19 cellular contexts compared by ENCODE assay signal in the genomic region with DNA sequence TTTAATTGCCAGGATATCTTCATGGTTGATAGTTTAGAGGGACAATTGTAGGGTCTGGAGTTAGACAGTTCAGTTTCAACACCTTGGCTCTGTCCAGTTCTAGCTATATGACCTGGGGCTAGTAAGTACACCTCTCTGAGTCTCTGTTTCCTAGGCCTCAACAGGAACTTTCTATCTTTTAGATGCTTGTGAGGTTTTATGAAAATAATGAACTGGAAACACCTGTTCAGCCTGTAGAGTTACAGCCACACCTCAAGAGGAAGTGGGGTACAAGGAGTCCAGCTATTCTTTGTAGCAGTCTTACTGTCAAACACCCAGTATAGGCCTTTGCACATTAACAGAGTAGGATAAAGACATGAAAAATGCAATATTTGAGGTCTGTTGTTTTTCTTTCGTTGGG.
DNase-seq lines count a peak whose midpoint lies in the region; ATAC-seq and TF ChIP-seq lines count a peak whose summit lies in the region.
"Had no signal": no experiment of that assay in that cellular context is flagged by ENCODE, and none has a peak within 500 bp of the region (broad histone marks: within the 10 kb centered on the region; RNA-seq: fewer than 3 reads in every experiment).

No MANE protein-coding gene starts in this region.

- TF ChIP-seq POLR2A in heart left ventricle (IDR thresholded peaks at IDR 0.05) (no peak), esophagus muscularis mucosa (IDR thresholded peaks at IDR 0.05; ENCODE audit: low read depth) (no peak)

- peak overlapping the region in 11 of 12 donors; percentile 18 to 90 (median 67) for H3K27ac ChIP-seq in heart left ventricle
- H3K27ac ChIP-seq in right atrium auricular region = peak overlapping the region in 1 of 2 donors; percentile 83
- H3K27ac ChIP-seq in trophoblast cell (ENCODE audit: low read depth, low read length) = peak overlapping the region; percentile 70
- H3K27ac ChIP-seq in esophagus muscularis mucosa (replicated peaks in 1 of 4) = peak overlapping the region in 1 of 4 donors; percentile 2
- H3K27ac ChIP-seq: GM23248, PC-9 had no signal

- no peaks in the 10 kb centered on the region for H3K27me3 ChIP-seq in heart left ventricle
- no peaks in the 10 kb centered on the region for H3K27me3 ChIP-seq in right atrium auricular region
- H3K27me3 ChIP-seq in trophoblast cell (ENCODE audit: insufficient read depth, low read length) = no peaks in the 10 kb centered on the region
- no peaks in the 10 kb centered on the region for H3K27me3 ChIP-seq in esophagus muscularis mucosa

- H4K12ac ChIP-seq in trophoblast cell (ENCODE audit: low read depth, low read length) = no peak overlapping the region

- no peak overlapping the region for H3K9ac ChIP-seq in trophoblast cell (ENCODE audit: low read length)
- H3K9ac ChIP-seq: GM23248 had no signal

- H2AFZ ChIP-seq in trophoblast cell (ENCODE audit: insufficient read depth, low read length, poor library complexity) = no peak overlapping the region
- H2AFZ ChIP-seq: GM23248, PC-9 had no signal

- intact Hi-C loops in heart left ventricle (cut with DNase I) = no loop called here
- intact Hi-C loops in left ventricle myocardium superior (cut with micrococcal nuclease) = no loop called here
- intact Hi-C loops in esophagus muscularis mucosa (cut with DNase I) = no loop called here

- no peak overlapping the region for H4K91ac ChIP-seq in trophoblast cell (ENCODE audit: low read depth, low read length)

- H3K36me3 ChIP-seq in heart left ventricle (no peaks in the 10 kb centered on the region), right atrium auricular region (no peaks in the 10 kb centered on the region), trophoblast cell (ENCODE audit: control insufficient read depth in 1 of 2, insufficient read depth in 2 of 2, low read length in 2 of 2) (no peaks in the 10 kb centered on the region), esophagus muscularis mucosa (no peaks in the 10 kb centered on the region)

- no peak overlapping the region for H3K23ac ChIP-seq in trophoblast cell (ENCODE audit: low read length)

- H3K14ac ChIP-seq in trophoblast cell (ENCODE audit: low read length) = no peak overlapping the region

- DNase-seq in heart left ventricle (no peak), right atrium auricular region (ENCODE audit: low spot score) (no peak), left ventricle myocardium superior (no peak), trophoblast cell (no peak), esophagus muscularis mucosa (ENCODE audit: extremely low spot score) (no peak)
- DNase-seq in activated effector memory CD4-positive, alpha-beta T cell treated with anti-CD3 and anti-CD28 coated beads, Interleukin-2, amount 50 U/mL, for 16 hours = no peak
- DNase-seq: GM23248, H7, KBM-7, NCI-H1105 treated with DMSO at 0.1 percent for 48 hours, NCI-H146, NCI-H1930, NCI-H2107, NCI-H446 treated with DMSO at 0.1 percent for 48 hours, NCI-H526, NCI-H82, PC-9, SHP77 had no signal

- H2AK5ac ChIP-seq in trophoblast cell (ENCODE audit: low read length) = no peak overlapping the region

- TF ChIP-seq CTCF in heart left ventricle (IDR thresholded peaks at IDR 0.05) (no peak), right atrium auricular region (IDR thresholded peaks at IDR 0.05) (no peak), esophagus muscularis mucosa (IDR thresholded peaks at IDR 0.05) (no peak)

- H3K18ac ChIP-seq in trophoblast cell (ENCODE audit: low read length) = no peak overlapping the region

- H3K79me2 ChIP-seq in trophoblast cell (ENCODE audit: control insufficient read depth, insufficient read depth, low read length, poor library complexity) = no peaks in the 10 kb centered on the region

- no peak overlapping the region for H3K4me2 ChIP-seq in trophoblast cell (ENCODE audit: low read length)
- H3K4me2 ChIP-seq: PC-9 had no signal

- H3K4ac ChIP-seq in trophoblast cell (ENCODE audit: low read depth, low read length) = no peak overlapping the region

- no peak for TF ChIP-seq EP300 in esophagus muscularis mucosa (IDR thresholded peaks at IDR 0.05)

- H3K4me1 ChIP-seq in heart left ventricle = peaks cover 0 to 45% (median 6%) of the 10 kb centered on the region in 12 donors
- peaks cover 0 to 12% of the 10 kb centered on the region in 2 donors for H3K4me1 ChIP-seq in right atrium auricular region
- H3K4me1 ChIP-seq in trophoblast cell (ENCODE audit: control insufficient read depth in 1 of 2, insufficient read depth in 2 of 2, low read length in 2 of 2) = peaks cover 3 to 11% of the 10 kb centered on the region in 2 experiments
- peaks cover 0 to 15% (median 6%) of the 10 kb centered on the region in 4 donors for H3K4me1 ChIP-seq in esophagus muscularis mucosa

- H4K8ac ChIP-seq in trophoblast cell (ENCODE audit: low read depth, low read length) = no peak overlapping the region

- peaks cover 0 to 2% (median 0%) of the 10 kb centered on the region in 12 donors for H3K9me3 ChIP-seq in heart left ventricle
- H3K9me3 ChIP-seq in right atrium auricular region = no peaks in the 10 kb centered on the region
- H3K9me3 ChIP-seq in trophoblast cell (ENCODE audit: insufficient read depth, low read depth, low read length) = no peaks in the 10 kb centered on the region
- H3K9me3 ChIP-seq in esophagus muscularis mucosa = no peaks in the 10 kb centered on the region

- peak in 1 of 4 donors; percentile 24 for ATAC-seq in heart left ventricle
- ATAC-seq in left ventricle myocardium superior = peak; percentile 10
- no peak for ATAC-seq in HG03108 (IDR thresholded peaks at IDR 0.05; ENCODE audit: unreplicated experiment)

- WGBS in heart left ventricle, 4 donors = 65 to 81% (median 74%) methylated on average over 1 of the region's 1 CpG
- WGBS in trophoblast cell (ENCODE audit: extremely low coverage, insufficient coverage, insufficient read length) = no CpG with 5 or more reads among the region's 1 CpG
- 58% methylated on average over 1 of the region's 1 CpG for WGBS in esophagus muscularis mucosa

- H2BK12ac ChIP-seq in trophoblast cell (ENCODE audit: low read length) = no peak overlapping the region

- H3K4me3 ChIP-seq in heart left ventricle (no peak overlapping the region), right atrium auricular region (no peak overlapping the region), trophoblast cell (ENCODE audit: low read depth, low read length) (no peak overlapping the region), esophagus muscularis mucosa (no peak overlapping the region)
- H3K4me3 ChIP-seq: GM23248, PC-9 had no signal

- peak overlapping the region; percentile 72 for H2BK5ac ChIP-seq in trophoblast cell (ENCODE audit: low read depth, low read length, poor library complexity)

- peaks cover 4% of the 10 kb centered on the region for H3K79me1 ChIP-seq in trophoblast cell (ENCODE audit: low read length)

- H2BK120ac ChIP-seq in trophoblast cell (ENCODE audit: insufficient read depth, low read length, poor library complexity) = no peak overlapping the region
